Comparison of ENCODE assay signal across 14 cellular contexts in genomic region chr3:20066848-20067617, GRCh38. TPM values are rescaled to one million over a fixed set of nuclear protein-coding genes. Genes with fewer than 3 reads are reported as not detected.
DNase-seq lines count a peak whose midpoint lies in the region; ATAC-seq and TF ChIP-seq lines count a peak whose summit lies in the region.
"Had no signal": no experiment of that assay in that cellular context is flagged by ENCODE, and none has a peak within 500 bp of the region (broad histone marks: within the 10 kb centered on the region; RNA-seq: fewer than 3 reads in every experiment).

No MANE protein-coding gene starts in this region.

- H3K23me2 ChIP-seq in H9 (ENCODE audit: insufficient read length, low read depth, low read length, poor library complexity, severe bottlenecking): no peaks in the 10 kb centered on the region

- H4K20me1 ChIP-seq in H9 (ENCODE audit: control insufficient read depth, insufficient read depth, insufficient read length): no peaks in the 10 kb centered on the region

- H3K4me3 Mint-ChIP-seq in HFFc6: no peak overlapping the region
- no peak overlapping the region for H3K4me3 Mint-ChIP-seq in activated T-helper 17 cell treated with anti-CD3 and anti-CD28 coated beads, Interleukin-2, amount 50 U/mL, for 72 hours
- H3K4me3 Mint-ChIP-seq in H9: no peak overlapping the region
- H3K4me3 Mint-ChIP-seq: activated CD4-positive, alpha-beta T cell treated with anti-CD3 and anti-CD28 coated beads for 36 hours had no signal

- no peak overlapping the region for H3K56ac ChIP-seq in H9 (ENCODE audit: insufficient read length, low read depth, low read length)

- H2BK12ac ChIP-seq in H9 (ENCODE audit: insufficient read length, low read depth, low read length): no peak overlapping the region

- no peak overlapping the region for H3K9ac ChIP-seq in H9 (ENCODE audit: extremely low read depth, insufficient read length, low read length)

- H3K4me2 ChIP-seq in H9 (ENCODE audit: insufficient read depth, insufficient read length, low read length): no peak overlapping the region

- H3K4ac ChIP-seq in H9 (ENCODE audit: low read depth, low read length): no peak overlapping the region

- no peak overlapping the region for H2BK120ac ChIP-seq in H9 (ENCODE audit: low read depth, low read length, poor library complexity, severe bottlenecking)

- intact Hi-C loops in left ventricle myocardium inferior (cut with micrococcal nuclease) (no loop called here), ascending aorta (cut with DNase I) (no loop called here)

- TF ChIP-seq CTCF in HFFc6 (IDR thresholded peaks at IDR 0.05) (no peak), left ventricle myocardium inferior (IDR thresholded peaks at IDR 0.05; ENCODE audit: borderline replicate concordance) (no peak), ascending aorta (IDR thresholded peaks at IDR 0.05) (no peak), H9 (conservative IDR thresholded peaks at IDR 0.05) (no peak)

- H3K79me1 ChIP-seq in H9 (ENCODE audit: insufficient read depth, low read depth, low read length, poor library complexity, severe bottlenecking): no peaks in the 10 kb centered on the region

- H3K27me3 ChIP-seq in left ventricle myocardium inferior (ENCODE audit: low read depth) (no peaks in the 10 kb centered on the region), ascending aorta (no peaks in the 10 kb centered on the region), H9 (ENCODE audit: insufficient read depth, low read length) (no peaks in the 10 kb centered on the region)
- H3K27me3 ChIP-seq: MG63 had no signal

- H3K79me2 ChIP-seq in H9 (ENCODE audit: insufficient read depth, low read length): no peaks in the 10 kb centered on the region

- no peak overlapping the region for H2BK5ac ChIP-seq in H9 (ENCODE audit: insufficient read length, low read length)

- H2AK5ac ChIP-seq in H9 (ENCODE audit: insufficient read length, low read length): no peak overlapping the region

- no peaks in the 10 kb centered on the region for H3K9me3 Mint-ChIP-seq in HFFc6
- peaks cover 4% of the 10 kb centered on the region for H3K9me3 Mint-ChIP-seq in activated T-helper 17 cell treated with anti-CD3 and anti-CD28 coated beads, Interleukin-2, amount 50 U/mL, for 72 hours
- no peaks in the 10 kb centered on the region for H3K9me3 Mint-ChIP-seq in H9

- H3K27ac Mint-ChIP-seq in HFFc6 (peak overlapping the region; percentile 36), H9 (no peak overlapping the region)
- H3K27ac Mint-ChIP-seq in activated T-helper 17 cell treated with anti-CD3 and anti-CD28 coated beads, Interleukin-2, amount 50 U/mL, for 72 hours: peak overlapping the region; percentile 98
- H3K27ac Mint-ChIP-seq: activated CD4-positive, alpha-beta T cell treated with anti-CD3 and anti-CD28 coated beads for 36 hours had no signal

- DNase-seq in HFFc6: peak; percentile 46
- peak; percentile 41 for DNase-seq in left ventricle myocardium inferior
- peak; percentile 33 for DNase-seq in stromal cell of bone marrow (ENCODE audit: low read depth)
- no peak for DNase-seq in NCI-H2029 (lab: John Stamatoyannopoulos, UW)
- DNase-seq in NK-92 (lab: John Stamatoyannopoulos, UW; ENCODE audit: unreplicated experiment): no peak
- no peak for DNase-seq in ascending aorta (ENCODE audit: low spot score in 2 of 2)
- no peak for DNase-seq in H9
- DNase-seq: activated CD4-positive, alpha-beta T cell treated with anti-CD3 and anti-CD28 coated beads for 36 hours; activated gamma-delta T cell treated with Interleukin-2 at 50 U/mL for 16 hours; MG63; NCI-H524 treated with DMSO at 0.1 percent for 48 hours; stimulated activated CD4-positive, alpha-beta T cell treated with anti-CD3 and anti-CD28 coated beads, Interleukin-12 subunit alpha, Interleukin-12 subunit beta, amount 100 ng/mL, for 4 hours had no signal

- no peak overlapping the region for H4K5ac ChIP-seq in H9 (ENCODE audit: insufficient read length, low read depth, low read length)

- no peak overlapping the region for H2AFZ ChIP-seq in H9 (ENCODE audit: low read length)

- H3K4me3 ChIP-seq in left ventricle myocardium inferior (no peak overlapping the region), ascending aorta (no peak overlapping the region)
- H3K4me3 ChIP-seq: MG63 had no signal

- H3K18ac ChIP-seq in H9 (ENCODE audit: insufficient read length, low read depth, low read length): no peak overlapping the region

- H2BK20ac ChIP-seq in H9 (ENCODE audit: low read depth, low read length, poor library complexity, severe bottlenecking): no peak overlapping the region

- H3K14ac ChIP-seq in H9 (ENCODE audit: insufficient read depth, low read length): no peak overlapping the region

- H3T11ph ChIP-seq in H9 (ENCODE audit: low read length): no peak overlapping the region

- H3K27me3 Mint-ChIP-seq in HFFc6 (ENCODE audit: insufficient read depth) (no peaks in the 10 kb centered on the region; the same call in 1 of the 2 replicates), H9 (ENCODE audit: low read depth) (peaks cover 18% of the 10 kb centered on the region)
- no peaks in the 10 kb centered on the region for H3K27me3 Mint-ChIP-seq in activated T-helper 17 cell treated with anti-CD3 and anti-CD28 coated beads, Interleukin-2, amount 50 U/mL, for 72 hours
- H3K27me3 Mint-ChIP-seq: activated CD4-positive, alpha-beta T cell treated with anti-CD3 and anti-CD28 coated beads for 36 hours had no signal

- peaks cover 88% of the 10 kb centered on the region for H3K4me1 ChIP-seq in left ventricle myocardium inferior
- peaks cover 0 to 11% of the 10 kb centered on the region in 2 donors for H3K4me1 ChIP-seq in ascending aorta
- no peaks in the 10 kb centered on the region for H3K4me1 ChIP-seq in H9 (ENCODE audit: insufficient read depth, low read length)

- ATAC-seq in activated T-helper 17 cell treated with anti-CD3 and anti-CD28 coated beads, Interleukin-2, amount 50 U/mL, for 72 hours (replicated peaks): no peak
- ATAC-seq: activated CD4-positive, alpha-beta T cell treated with anti-CD3 and anti-CD28 coated beads for 36 hours had no signal

- H2BK15ac ChIP-seq in H9 (ENCODE audit: low read depth, low read length): no peak overlapping the region

- H3K4me1 Mint-ChIP-seq in HFFc6 (ENCODE audit: low read depth) (peaks cover 28% of the 10 kb centered on the region), H9 (peaks cover 16 to 20% of the 10 kb centered on the region in 2 experiments)
- H3K4me1 Mint-ChIP-seq in activated T-helper 17 cell treated with anti-CD3 and anti-CD28 coated beads, Interleukin-2, amount 50 U/mL, for 72 hours: peaks cover 40% of the 10 kb centered on the region

- no peaks in the 10 kb centered on the region for H3K9me3 ChIP-seq in left ventricle myocardium inferior (replicated peaks)
- H3K9me3 ChIP-seq in ascending aorta: no peaks in the 10 kb centered on the region
- no peaks in the 10 kb centered on the region for H3K9me3 ChIP-seq in H9 (ENCODE audit: control insufficient read depth, low read depth, low read length)
- H3K9me3 ChIP-seq: MG63 had no signal

- no peak overlapping the region for H4K8ac ChIP-seq in H9 (replicated peaks; ENCODE audit: insufficient read length, low read depth, low read length)

- no peak overlapping the region for H4K91ac ChIP-seq in H9 (ENCODE audit: insufficient read length, low read depth, low read length)

- no CpG with 5 or more reads among the region's 6 CpGs for WGBS in H9 (ENCODE audit: extremely low coverage, insufficient read length, low lambda C conversion rate)

- no peaks in the 10 kb centered on the region for H3K36me3 Mint-ChIP-seq in HFFc6 (ENCODE audit: low read depth)
- H3K36me3 Mint-ChIP-seq in activated T-helper 17 cell treated with anti-CD3 and anti-CD28 coated beads, Interleukin-2, amount 50 U/mL, for 72 hours (ENCODE audit: low read depth): peaks cover 48% of the 10 kb centered on the region
- H3K36me3 Mint-ChIP-seq in H9 (ENCODE audit: insufficient read depth in 1 of 3, low read depth in 3 of 3): no peaks in the 10 kb centered on the region; a peak in 1 of 7 replicates

- no peak overlapping the region for H3K23ac ChIP-seq in H9 (ENCODE audit: insufficient read length, low read depth, low read length)

- H3K27ac ChIP-seq in left ventricle myocardium inferior (replicated peaks) (peak overlapping the region; percentile 48), ascending aorta (no peak overlapping the region), H9 (ENCODE audit: insufficient read length, low read depth, low read length) (no peak overlapping the region)

- H3K36me3 ChIP-seq in left ventricle myocardium inferior (no peaks in the 10 kb centered on the region), ascending aorta (no peaks in the 10 kb centered on the region)
- H3K36me3 ChIP-seq: MG63 had no signal

RNA-seq across cellular contexts. Expression of gene KAT2B, which starts 26.8 kb away (rescaled TPM):
- total RNA-seq in HFFc6 (2021; fragmentation: NEBNext Ultra II Directional; extraction: Animal tissue kit (Norgen Biotek cat#: 25700)): 10 to 100 TPM in 4 of 6 experiments, 1 to 10 TPM in 2; 8.3 to 17.3 (median 12.5) TPM
- 100 to 1,000 TPM; 109 to 143 TPM for total RNA-seq in activated T-helper 17 cell treated with anti-CD3 and anti-CD28 coated beads, Interleukin-2, amount 50 U/mL, for 72 hours
- total RNA-seq in left ventricle myocardium inferior (94.3 TPM), ascending aorta (10.5 TPM), H9 (2021) (5.7 and 6.3 TPM in 2 replicates)

RNA-seq across cellular contexts. Expression of gene PP2D1, which starts 55.0 kb away (rescaled TPM):
- not detected for total RNA-seq in HFFc6 (2021; fragmentation: NEBNext Ultra II Directional; extraction: Animal tissue kit (Norgen Biotek cat#: 25700))
- not detected for total RNA-seq in activated T-helper 17 cell treated with anti-CD3 and anti-CD28 coated beads, Interleukin-2, amount 50 U/mL, for 72 hours
- total RNA-seq in left ventricle myocardium inferior (not detected), ascending aorta (not detected), H9 (2021) (not detected in 2 replicates)
- total RNA-seq: activated CD4-positive, alpha-beta T cell treated with anti-CD3 and anti-CD28 coated beads for 36 hours; dermis microvascular lymphatic vessel endothelial cell had no signal

Comparison
In these comparisons a context has a peak if more than half of its experiments do, and no peak if none do; other contexts are left out.
1. DNase-seq: peak in HFFc6 (single experiment), left ventricle myocardium inferior (single experiment) and stromal cell of bone marrow (single experiment); none in NCI-H2029 (single experiment), NK-92 (single experiment), ascending aorta (0 of 2) and H9 (single experiment).
2. H3K27ac Mint-ChIP-seq: peak in HFFc6 (single experiment) and activated T-helper 17 cell treated with anti-CD3 and anti-CD28 coated beads, Interleukin-2, amount 50 U/mL, for 72 hours (single experiment); none in H9 (0 of 3).